ENCODE assay signal across 8 cellular contexts in the genomic region with DNA sequence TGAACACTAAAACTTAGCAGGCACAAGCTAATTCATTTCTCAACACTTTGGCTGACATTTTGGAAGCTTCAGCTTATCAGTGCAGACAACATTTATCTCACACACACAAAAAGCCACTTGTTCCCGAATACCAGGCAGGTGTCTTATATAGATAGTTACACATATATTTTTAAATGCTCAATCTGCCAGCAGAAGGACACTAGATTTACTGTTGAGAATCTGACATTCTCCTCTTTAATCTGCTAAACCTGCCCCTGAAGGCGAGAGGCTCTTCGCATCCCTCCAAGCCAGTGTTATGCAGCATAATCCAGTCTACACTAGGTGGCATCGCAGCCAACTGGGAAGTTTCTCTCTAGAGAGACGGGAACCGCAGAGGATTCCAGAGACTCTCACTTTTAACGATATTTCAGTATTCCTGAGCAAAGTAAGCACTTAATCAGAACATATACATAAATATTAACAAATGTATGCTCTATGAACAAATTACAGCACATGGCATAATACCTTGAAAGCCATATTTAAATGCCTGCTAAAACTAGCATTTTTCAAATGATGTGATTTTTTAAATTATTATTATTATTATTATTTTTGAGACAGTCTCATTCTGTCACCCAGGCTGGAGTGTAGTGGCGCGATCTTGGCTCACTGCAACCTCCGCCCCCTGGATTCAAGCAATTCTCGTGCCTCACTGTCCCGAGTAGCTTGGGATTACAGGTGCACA.
DNase-seq lines count a peak whose midpoint lies in the region; ATAC-seq and TF ChIP-seq lines count a peak whose summit lies in the region.

No MANE protein-coding gene starts in this region.

- DNase-seq in AG20443 (ENCODE audit: low spot score) (peak; percentile 80), SK-MEL-5 (ENCODE audit: low read depth, low spot score) (peak; percentile 83), fibroblast of villous mesenchyme (ENCODE audit: low read depth) (peak; percentile 67), pulmonary artery endothelial cell (ENCODE audit: low read depth, low spot score) (peak; percentile 11)

- no peaks in the 10 kb centered on the region for H3K36me3 ChIP-seq in HEK293 (ENCODE audit: control insufficient read depth in 2 of 2, insufficient read depth in 1 of 2, low read length in 2 of 2)

- in situ Hi-C loops in SK-MEL-5 (cut with HindIII; ENCODE audit: low pct_unique_long_range_greater_than_20kb, low sequenced_read_pairs): no loop called here

- H3K4me1 ChIP-seq in HEK293 (ENCODE audit: control insufficient read depth, insufficient read depth, low read length): no peaks in the 10 kb centered on the region

- POLR2A ChIA-PET in HEK293 (lab: Yijun Ruan, JAX): no interaction called here

- H3K4me3 ChIP-seq in HEK293 (ENCODE audit: low read depth, low read length) (no peak overlapping the region), fibroblast of villous mesenchyme (ENCODE audit: low read depth, low read length) (no peak overlapping the region)

- CTCF ChIA-PET in HEK293 (lab: Yijun Ruan, JAX): interaction anchor here (0.6 to 1.4 kb wide), 15 partner anchors 11 to 146 kb away, joined by 3 to 8 read pairs (median 4); no protein-coding TSS in a partner anchor

- no peak overlapping the region for H3K27ac ChIP-seq in HEK293 (ENCODE audit: extremely low read depth, low read depth, low read length)

- no peaks in the 10 kb centered on the region for H3K9me3 ChIP-seq in HEK293 (ENCODE audit: control insufficient read depth, insufficient read depth, low read depth, low read length)

- TF ChIP-seq CTCF in HEK293 (tag by site-specific recombination; IDR thresholded peaks at IDR 0.05) (peak; percentile 35; the same call in 1 of the 2 replicates), fibroblast of villous mesenchyme (IDR thresholded peaks at IDR 0.05; ENCODE audit: insufficient read depth, low read depth, low read length) (peak; percentile 82)

- no peak for ATAC-seq in GM18867 (IDR thresholded peaks at IDR 0.05; ENCODE audit: unreplicated experiment)
- no peak for ATAC-seq in HG02642 (IDR thresholded peaks at IDR 0.05; ENCODE audit: poor library complexity, unreplicated experiment)
- no peak for ATAC-seq in HG03097 (IDR thresholded peaks at IDR 0.05; ENCODE audit: low FRiP score, unreplicated experiment)

TF ChIP-seq in HEK293, 187 proteins besides CTCF, POLR2A, EP300 and RAD21:
- TF ChIP-seq PRDM1 (tag by site-specific recombination; IDR thresholded peaks at IDR 0.05) (peak; percentile 8; the same call in 1 of the 2 replicates), ZNF654 (tag by site-specific recombination; IDR thresholded peaks at IDR 0.05; ENCODE audit: low read depth) (peak; percentile 46), ZBTB8A (tag by site-specific recombination; IDR thresholded peaks at IDR 0.05) (no peak)

Comparison
In these comparisons a context has a peak if more than half of its experiments do, and no peak if none do; other contexts are left out.
1. DNase-seq: peak in every context shown above with its lines; median percentile 83 in SK-MEL-5; 80 in AG20443; 67 in fibroblast of villous mesenchyme; 11 in pulmonary artery endothelial cell.